Comparison of ENCODE assay signal across 34 cellular contexts in genomic region chr2:169208026-169208425, GRCh38.
"Had no signal": no experiment of that assay in that cellular context is flagged by ENCODE, and none has a peak within 500 bp of the region (broad histone marks: within the 10 kb centered on the region; RNA-seq: fewer than 3 reads in every experiment).

No MANE protein-coding gene starts in this region.

- DNase-seq: Karpas-422, Kasumi-1, MG63, MM.1S, MV-4-11, NCI-H1048, NCI-H1092, NCI-H1092 treated with DMSO at 0.1 percent for 48 hours, NCI-H1105, NCI-H1105 treated with DMSO at 0.1 percent for 48 hours, NCI-H1417, NCI-H1417 treated with DMSO at 0.1 percent for 48 hours, NCI-H1436, NCI-H1436 treated with DMSO at 0.1 percent for 48 hours, NCI-H146, NCI-H1694, NCI-H1694 treated with DMSO at 0.1 percent for 48 hours, NCI-H187, NCI-H187 treated with DMSO at 0.1 percent for 48 hours, NCI-H1930, NCI-H2029, NCI-H2029 treated with DMSO at 0.1 percent for 48 hours, NCI-H2081, NCI-H2081 treated with DMSO at 0.1 percent for 48 hours, NCI-H2107, NCI-H2171, NCI-H2171 treated with DMSO at 0.1 percent for 48 hours, NCI-H2227 treated with DMSO at 0.1 percent for 48 hours, NCI-H226, NCI-H345, NCI-H446, NCI-H446 treated with DMSO at 0.1 percent for 48 hours, NCI-H510A, NCI-H510A treated with DMSO at 0.1 percent for 48 hours had no signal

- H3K9me3 ChIP-seq: MG63 had no signal

- H3K4me3 ChIP-seq: MG63 had no signal

- H3K36me3 ChIP-seq: MG63 had no signal
